ENCODE assay signal across 1 cellular context in genomic region chr16:709651-710499, GRCh38.
TF ChIP-seq lines count a peak whose summit lies in the region.

No MANE protein-coding gene starts in this region.

TF ChIP-seq in K562, 482 proteins besides CTCF, POLR2A, EP300 and RAD21 (continued from another document):
- TF ChIP-seq, protein P1, sequence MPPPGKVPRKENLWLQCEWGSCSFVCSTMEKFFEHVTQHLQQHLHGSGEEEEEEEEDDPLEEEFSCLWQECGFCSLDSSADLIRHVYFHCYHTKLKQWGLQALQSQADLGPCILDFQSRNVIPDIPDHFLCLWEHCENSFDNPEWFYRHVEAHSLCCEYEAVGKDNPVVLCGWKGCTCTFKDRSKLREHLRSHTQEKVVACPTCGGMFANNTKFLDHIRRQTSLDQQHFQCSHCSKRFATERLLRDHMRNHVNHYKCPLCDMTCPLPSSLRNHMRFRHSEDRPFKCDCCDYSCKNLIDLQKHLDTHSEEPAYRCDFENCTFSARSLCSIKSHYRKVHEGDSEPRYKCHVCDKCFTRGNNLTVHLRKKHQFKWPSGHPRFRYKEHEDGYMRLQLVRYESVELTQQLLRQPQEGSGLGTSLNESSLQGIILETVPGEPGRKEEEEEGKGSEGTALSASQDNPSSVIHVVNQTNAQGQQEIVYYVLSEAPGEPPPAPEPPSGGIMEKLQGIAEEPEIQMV (tag; conservative IDR thresholded peaks at IDR 0.05; ENCODE audit: low read depth) = no peak
- TF ChIP-seq RCOR1 (IDR thresholded peaks at IDR 0.05; ENCODE audit: borderline replicate concordance in 1 of 2, low read depth in 2 of 2, low read length in 2 of 2) (peak in 1 of 2 experiments; percentile 99; a peak in 3 of 4 replicates), ZNF280A (IDR thresholded peaks at IDR 0.05; ENCODE audit: low read depth, partially characterized antibody) (no peak), ZNF384 (IDR thresholded peaks at IDR 0.05; ENCODE audit: low read depth, low read length) (no peak), SMC3 (conservative IDR thresholded peaks at IDR 0.05; ENCODE audit: insufficient read depth, low read depth, low read length) (no peak)
